ENCODE assay signal across 1 cellular context in the genomic region with DNA sequence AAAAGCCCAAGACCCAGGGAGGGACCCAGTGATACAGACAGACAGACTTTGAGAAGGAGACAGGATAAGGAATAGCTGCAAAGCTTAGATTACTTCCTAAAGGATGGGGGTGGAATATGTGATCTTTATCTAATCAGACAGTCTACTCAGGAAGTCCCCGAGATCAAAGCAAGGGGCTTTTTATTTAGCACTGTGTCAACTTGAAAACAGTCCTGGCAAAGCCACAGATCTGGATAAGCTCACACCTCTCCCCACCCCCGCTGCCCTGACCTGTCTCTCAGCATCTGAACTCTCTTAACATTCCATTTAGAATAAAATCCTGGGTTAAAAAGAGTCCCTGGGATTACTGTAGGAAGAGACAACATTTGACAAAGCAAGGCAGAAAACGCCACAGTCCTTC.
TF ChIP-seq lines count a peak whose summit lies in the region.

No MANE protein-coding gene starts in this region.

TF ChIP-seq in A549, 52 proteins besides CTCF, POLR2A, EP300 and RAD21 (continued from another document):
- TF ChIP-seq JUNB (IDR thresholded peaks at IDR 0.05) (no peak), MAFK (IDR thresholded peaks at IDR 0.05; ENCODE audit: partially characterized antibody) (no peak), RCOR1 (IDR thresholded peaks at IDR 0.05; ENCODE audit: low read depth, low read length) (no peak), RNF2 (IDR thresholded peaks at IDR 0.05; ENCODE audit: borderline replicate concordance, low read depth) (no peak), TFCP2L1 (CRISPR knock-in tag; IDR thresholded peaks at IDR 0.05) (no peak), MAZ (IDR thresholded peaks at IDR 0.05; ENCODE audit: borderline replicate concordance, low read depth, low read length) (no peak), ZC3H11A (IDR thresholded peaks at IDR 0.05) (no peak), NR3C1 (IDR thresholded peaks at IDR 0.05) (no peak), CHD4 (IDR thresholded peaks at IDR 0.05; ENCODE audit: borderline replicate concordance) (no peak), SREBF2 (IDR thresholded peaks at IDR 0.05) (no peak), EHF (CRISPR knock-in tag; IDR thresholded peaks at IDR 0.05) (no peak), FOSB (CRISPR knock-in tag; IDR thresholded peaks at IDR 0.05) (no peak), MYC (IDR thresholded peaks at IDR 0.05; ENCODE audit: borderline replicate concordance, low read length) (no peak), HOXB13 (CRISPR knock-in tag; IDR thresholded peaks at IDR 0.05; ENCODE audit: low read depth) (no peak), ESRRA (IDR thresholded peaks at IDR 0.05; ENCODE audit: borderline replicate concordance, low read length) (no peak)
- TF ChIP-seq, protein P1, sequence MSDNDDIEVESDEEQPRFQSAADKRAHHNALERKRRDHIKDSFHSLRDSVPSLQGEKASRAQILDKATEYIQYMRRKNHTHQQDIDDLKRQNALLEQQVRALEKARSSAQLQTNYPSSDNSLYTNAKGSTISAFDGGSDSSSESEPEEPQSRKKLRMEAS (IDR thresholded peaks at IDR 0.05): no peak
- TF ChIP-seq, protein P2, sequence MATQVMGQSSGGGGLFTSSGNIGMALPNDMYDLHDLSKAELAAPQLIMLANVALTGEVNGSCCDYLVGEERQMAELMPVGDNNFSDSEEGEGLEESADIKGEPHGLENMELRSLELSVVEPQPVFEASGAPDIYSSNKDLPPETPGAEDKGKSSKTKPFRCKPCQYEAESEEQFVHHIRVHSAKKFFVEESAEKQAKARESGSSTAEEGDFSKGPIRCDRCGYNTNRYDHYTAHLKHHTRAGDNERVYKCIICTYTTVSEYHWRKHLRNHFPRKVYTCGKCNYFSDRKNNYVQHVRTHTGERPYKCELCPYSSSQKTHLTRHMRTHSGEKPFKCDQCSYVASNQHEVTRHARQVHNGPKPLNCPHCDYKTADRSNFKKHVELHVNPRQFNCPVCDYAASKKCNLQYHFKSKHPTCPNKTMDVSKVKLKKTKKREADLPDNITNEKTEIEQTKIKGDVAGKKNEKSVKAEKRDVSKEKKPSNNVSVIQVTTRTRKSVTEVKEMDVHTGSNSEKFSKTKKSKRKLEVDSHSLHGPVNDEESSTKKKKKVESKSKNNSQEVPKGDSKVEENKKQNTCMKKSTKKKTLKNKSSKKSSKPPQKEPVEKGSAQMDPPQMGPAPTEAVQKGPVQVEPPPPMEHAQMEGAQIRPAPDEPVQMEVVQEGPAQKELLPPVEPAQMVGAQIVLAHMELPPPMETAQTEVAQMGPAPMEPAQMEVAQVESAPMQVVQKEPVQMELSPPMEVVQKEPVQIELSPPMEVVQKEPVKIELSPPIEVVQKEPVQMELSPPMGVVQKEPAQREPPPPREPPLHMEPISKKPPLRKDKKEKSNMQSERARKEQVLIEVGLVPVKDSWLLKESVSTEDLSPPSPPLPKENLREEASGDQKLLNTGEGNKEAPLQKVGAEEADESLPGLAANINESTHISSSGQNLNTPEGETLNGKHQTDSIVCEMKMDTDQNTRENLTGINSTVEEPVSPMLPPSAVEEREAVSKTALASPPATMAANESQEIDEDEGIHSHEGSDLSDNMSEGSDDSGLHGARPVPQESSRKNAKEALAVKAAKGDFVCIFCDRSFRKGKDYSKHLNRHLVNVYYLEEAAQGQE (IDR thresholded peaks at IDR 0.05): no peak
